ENCODE assay signal across 8 cellular contexts in genomic region chr11:8871283-8871775, GRCh38. TPM values are rescaled to one million over a fixed set of nuclear protein-coding genes. Genes with fewer than 3 reads are reported as not detected.
DNase-seq lines count a peak whose midpoint lies in the region; ATAC-seq and TF ChIP-seq lines count a peak whose summit lies in the region.

No MANE protein-coding gene starts in this region.

- no peak overlapping the region for H3K9ac ChIP-seq in iPS-15b (ENCODE audit: low read depth, low read length)

- TF ChIP-seq POLR2A in sigmoid colon (IDR thresholded peaks at IDR 0.05): peak in 1 of 2 donors; percentile 10
- TF ChIP-seq POLR2A in GM18505 (IDR thresholded peaks at IDR 0.05; ENCODE audit: borderline replicate concordance, extremely low read depth, insufficient read depth, insufficient read length): no peak

- TF ChIP-seq CTCF in brain microvascular endothelial cell (IDR thresholded peaks at IDR 0.05; ENCODE audit: low read depth, low read length, missing control alignments) (no peak), sigmoid colon (IDR thresholded peaks at IDR 0.05) (no peak)

- intact Hi-C loops in sigmoid colon (cut with DNase I): loop anchor here (2.0 to 5.0 kb wide), 5 partner anchors 39 to 184 kb away; partner anchors contain the start of genes AKIP1 and TMEM9B

- ATAC-seq in GM18505 (IDR thresholded peaks at IDR 0.05; ENCODE audit: unreplicated experiment) (no peak), GM21786 (IDR thresholded peaks at IDR 0.05; ENCODE audit: unreplicated experiment) (no peak)

- H3K4me3 ChIP-seq in brain microvascular endothelial cell (ENCODE audit: low read depth, low read length): peak overlapping the region; percentile 69
- H3K4me3 ChIP-seq in iPS-15b (ENCODE audit: low read depth, low read length): peak overlapping the region; percentile 64
- H3K4me3 ChIP-seq in sigmoid colon: peak overlapping the region; percentile 81 to 91 (median 83)

- in situ Hi-C loops in brain microvascular endothelial cell (cut with HindIII; ENCODE audit: low pct_ligation_motif_present, low sequenced_read_pairs): no loop called here

- H3K9me3 ChIP-seq in iPS-15b (ENCODE audit: control insufficient read depth, insufficient read depth, low read length) (no peaks in the 10 kb centered on the region), sigmoid colon (no peaks in the 10 kb centered on the region)

- peak in 1 of 4 donors; percentile 51 for TF ChIP-seq EP300 in sigmoid colon (IDR thresholded peaks at IDR 0.05)

- 5 to 12% methylated on average over 15 of the region's 15 CpGs for WGBS in sigmoid colon, 2 donors

- H3K36me3 ChIP-seq in brain microvascular endothelial cell (replicated peaks): no peaks in the 10 kb centered on the region
- no peaks in the 10 kb centered on the region for H3K36me3 ChIP-seq in iPS-15b (ENCODE audit: control insufficient read depth, insufficient read depth, low read length)
- no peaks in the 10 kb centered on the region for H3K36me3 ChIP-seq in sigmoid colon

- H3K27ac ChIP-seq in brain microvascular endothelial cell: peak overlapping the region; percentile 70
- peak overlapping the region; percentile 88 to 94 (median 92) for H3K27ac ChIP-seq in sigmoid colon

- DNase-seq in NCI-H2081 (lab: John Stamatoyannopoulos, UW): peak; percentile 24 to 35
- DNase-seq in NCI-H2081 treated with DMSO at 0.1 percent for 48 hours (lab: John Stamatoyannopoulos, UW): no peak
- peak; percentile 87 for DNase-seq in NCI-H2171 treated with DMSO at 0.1 percent for 48 hours (lab: John Stamatoyannopoulos, UW)
- peak; percentile 81 for DNase-seq in brain microvascular endothelial cell
- DNase-seq in sigmoid colon: peak; percentile 92

- H3K4me1 ChIP-seq in iPS-15b (ENCODE audit: control insufficient read depth, insufficient read depth, low read length) (peaks cover 7% of the 10 kb centered on the region), sigmoid colon (peaks cover 0 to 60% (median 31%) of the 10 kb centered on the region in 4 donors)

- H3K27me3 ChIP-seq in brain microvascular endothelial cell (replicated peaks): no peaks in the 10 kb centered on the region
- no peaks in the 10 kb centered on the region for H3K27me3 ChIP-seq in iPS-15b (ENCODE audit: control insufficient read depth, insufficient read depth, low read length)
- H3K27me3 ChIP-seq in sigmoid colon: no peaks in the 10 kb centered on the region

RNA-seq across cellular contexts. Expression of gene AKIP1, which starts 39.7 kb away (rescaled TPM):
- 10 to 100 TPM; 21.6 to 33.2 (median 26.5) TPM for total RNA-seq in sigmoid colon
- polyA plus RNA-seq in sigmoid colon: 10 to 100 TPM; 18.0 to 19.8 (median 19.3) TPM
